In the genomic region with DNA sequence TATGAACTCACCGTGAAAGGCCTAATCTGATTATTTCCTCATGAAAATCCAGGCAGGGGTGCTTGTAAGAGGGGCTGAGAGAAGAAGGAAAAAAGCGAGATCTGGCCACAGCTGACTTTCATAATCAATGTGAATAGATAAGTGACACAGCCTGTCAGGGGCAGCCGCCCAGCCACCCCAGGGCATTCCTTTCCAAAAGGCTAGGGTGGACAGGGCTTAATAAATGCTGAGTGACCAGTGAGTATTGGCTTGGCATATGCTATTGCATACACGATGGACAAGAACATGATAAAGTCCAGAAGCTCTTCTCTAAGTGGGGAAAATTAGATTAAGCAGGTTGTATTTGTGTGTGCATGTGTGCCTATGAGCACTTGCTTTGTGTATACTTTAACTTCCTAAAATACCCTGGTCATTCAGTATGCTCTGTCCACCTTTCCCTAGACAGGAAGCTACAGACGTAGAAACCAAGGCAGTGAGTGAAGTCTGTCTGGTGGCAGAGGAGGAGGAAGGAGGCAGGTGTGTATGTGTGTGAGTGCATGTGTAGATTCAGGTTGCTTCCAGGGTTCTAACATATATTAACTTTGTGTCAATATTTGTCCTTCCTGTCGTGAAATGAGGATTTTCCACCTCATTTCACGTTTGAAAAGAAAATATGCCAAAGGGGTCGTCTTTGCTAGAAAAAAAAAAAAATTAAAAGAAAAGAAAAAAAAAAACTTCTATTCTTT, we compare ENCODE assay signal across 17 cellular contexts.
"Had no signal": no experiment of that assay in that cellular context is flagged by ENCODE, and none has a peak within 500 bp of the region (broad histone marks: within the 10 kb centered on the region; RNA-seq: fewer than 3 reads in every experiment).

No MANE protein-coding gene starts in this region.

- H3K27me3 ChIP-seq: esophagus squamous epithelium, stomach had no signal

- H3K36me3 ChIP-seq: esophagus squamous epithelium, stomach, thoracic aorta had no signal

- H3K4me3 ChIP-seq: dorsolateral prefrontal cortex, esophagus squamous epithelium, skin epidermis, stomach, thoracic aorta had no signal

- H3K27ac ChIP-seq: dorsolateral prefrontal cortex, esophagus squamous epithelium, skin epidermis, stomach, thoracic aorta, VCaP had no signal

- H3K9me3 ChIP-seq: esophagus squamous epithelium, stomach, thoracic aorta had no signal

- DNase-seq: activated CD4-positive, alpha-beta T cell treated with anti-CD3 and anti-CD28 coated beads for 36 hours; activated CD8-positive, alpha-beta memory T cell treated with anti-CD3 and anti-CD28 coated beads, Interleukin-2, amount 50 U/mL, for 4 hours; activated CD8-positive, alpha-beta T cell treated with anti-CD3 and anti-CD28 coated beads for 36 hours; activated gamma-delta T cell treated with Interleukin-2 at 50 U/mL for 16 hours; activated naive CD8-positive, alpha-beta T cell treated with anti-CD3 and anti-CD28 coated beads, Interleukin-2, amount 10 ng/mL, durations not matched to agents 7 days and 5 days; activated T-cell treated with anti-CD3 and anti-CD28 coated beads, Interleukin-2, amount 50 U/mL, for 72 hours; anterior cingulate cortex; dorsolateral prefrontal cortex; esophagus squamous epithelium; foreskin fibroblast; nephron progenitor cell; stimulated activated CD4-positive, alpha-beta T cell treated with anti-CD3 and anti-CD28 coated beads, Interleukin-4, amount 100 ng/mL, for 4 hours; stomach; T1000 had no signal
